Comparison of ENCODE assay signal across 25 cellular contexts in the genomic region with DNA sequence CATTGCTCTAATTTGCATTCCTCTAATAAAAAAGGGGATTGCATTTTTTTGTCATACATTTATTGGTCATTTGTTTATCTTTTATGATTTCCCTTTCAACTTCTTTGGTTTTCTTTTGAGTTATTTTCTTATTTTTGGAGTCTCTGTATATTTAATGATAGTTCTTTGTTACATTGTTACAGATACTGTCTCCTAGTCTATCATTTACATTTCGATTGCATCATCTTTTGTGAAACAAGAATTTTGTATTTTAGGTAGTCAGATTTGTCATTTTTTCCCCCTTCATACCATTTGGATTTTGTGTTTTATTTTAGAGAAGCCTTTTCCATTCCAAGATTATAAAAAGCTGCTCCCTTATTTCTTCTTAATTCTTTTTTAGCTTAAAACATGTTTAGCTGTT. TPM values are rescaled to one million over a fixed set of nuclear protein-coding genes. Genes with fewer than 3 reads are reported as not detected.
A peak's percentile ranks its signal among the peaks of the same experiment; 100 is the strongest.
DNase-seq lines count a peak whose midpoint lies in the region; ATAC-seq, FAIRE-seq and TF ChIP-seq lines count a peak whose summit lies in the region.
"Had no signal": no experiment of that assay in that cellular context is flagged by ENCODE, and none has a peak within 500 bp of the region (broad histone marks: within the 10 kb centered on the region; RNA-seq: fewer than 3 reads in every experiment).

No MANE protein-coding gene starts in this region.

- H3K27me3 ChIP-seq in K562 (ENCODE audit: control insufficient read depth in 2 of 2, insufficient read depth in 2 of 2, low read length in 2 of 2) (no peaks in the 10 kb centered on the region), testis (no peaks in the 10 kb centered on the region)
- H3K27me3 ChIP-seq: ascending aorta; BLaER1 treated with 17β-estradiol and CSF1 and Interleukin-3, amounts not matched to agents 10 nM and 100 nM; ovary; upper lobe of right lung had no signal

- no peaks in the 10 kb centered on the region for H3K9me3 Mint-ChIP-seq in activated naive CD4-positive, alpha-beta T cell treated with anti-CD3 and anti-CD28 coated beads for 36 hours
- H3K9me3 Mint-ChIP-seq in activated naive CD4-positive, alpha-beta T cell treated with anti-CD3 and anti-CD28 coated beads, Interleukin-2, amount 50 U/mL, for 72 hours, result no peaks in the 10 kb centered on the region
- H3K9me3 Mint-ChIP-seq: immature natural killer cell, natural killer cell, T-cell had no signal

- peak overlapping the region; percentile 51 for H3K27ac Mint-ChIP-seq in activated naive CD4-positive, alpha-beta T cell treated with anti-CD3 and anti-CD28 coated beads for 36 hours
- H3K27ac Mint-ChIP-seq in activated naive CD4-positive, alpha-beta T cell treated with anti-CD3 and anti-CD28 coated beads, Interleukin-2, amount 50 U/mL, for 72 hours, result no peak overlapping the region
- H3K27ac Mint-ChIP-seq: immature natural killer cell, natural killer cell, T-cell had no signal

- H3K4me1 ChIP-seq in K562 (replicated peaks in 1 of 2; ENCODE audit: control insufficient read depth in 2 of 2, insufficient read depth in 2 of 2, low read length in 2 of 2), result no peaks in the 10 kb centered on the region; a peak in 4 of 5 replicates
- H3K4me1 ChIP-seq in testis, result peaks cover 3% of the 10 kb centered on the region
- H3K4me1 ChIP-seq: upper lobe of right lung had no signal

- H3K27ac ChIP-seq in K562 (ENCODE audit: extremely low read depth, low read depth, low read length) (no peak overlapping the region), testis (peak overlapping the region; percentile 6 to 8)
- H3K27ac ChIP-seq: BLaER1 treated with 17β-estradiol and CSF1 and Interleukin-3, amounts not matched to agents 10 nM and 100 nM; ovary; upper lobe of right lung had no signal

- TF ChIP-seq RAD21 in K562 (CRISPR knock-in tag; conservative IDR thresholded peaks at IDR 0.05 in 1 of 2, IDR thresholded peaks at IDR 0.05 in 1 of 2), result no peak

- intact Hi-C loops in activated naive CD4-positive, alpha-beta T cell treated with anti-CD3 and anti-CD28 coated beads for 36 hours (cut with micrococcal nuclease), result no loop called here
- intact Hi-C loops in K562 (cut with micrococcal nuclease), result loop anchor here (5.0 kb wide), 1 partner anchor 34 kb away; no protein-coding TSS in a partner anchor
- intact Hi-C loops in testis (cut with DNase I; ENCODE audit: low total_unique reads), result no loop called here

- H3K36me3 Mint-ChIP-seq in activated naive CD4-positive, alpha-beta T cell treated with anti-CD3 and anti-CD28 coated beads for 36 hours (ENCODE audit: low read depth), result peaks cover 3% of the 10 kb centered on the region
- peaks cover 0 to 12% of the 10 kb centered on the region in 2 donors for H3K36me3 Mint-ChIP-seq in activated naive CD4-positive, alpha-beta T cell treated with anti-CD3 and anti-CD28 coated beads, Interleukin-2, amount 50 U/mL, for 72 hours
- H3K36me3 Mint-ChIP-seq: natural killer cell had no signal

- no peak overlapping the region for H2AFZ ChIP-seq in K562 (ENCODE audit: low read depth, low read length)

- no peak overlapping the region for H3K9ac ChIP-seq in K562 (ENCODE audit: insufficient read depth in 1 of 2, low read depth in 2 of 2, low read length in 2 of 2)
- H3K9ac ChIP-seq: BLaER1 treated with 17β-estradiol and CSF1 and Interleukin-3, amounts not matched to agents 10 nM and 100 nM had no signal

- H3K4me3 ChIP-seq in K562 (no peak overlapping the region), testis (no peak overlapping the region)
- H3K4me3 ChIP-seq: ascending aorta; BLaER1 treated with 17β-estradiol and CSF1 and Interleukin-3, amounts not matched to agents 10 nM and 100 nM; ovary; upper lobe of right lung had no signal

- peaks cover 45% of the 10 kb centered on the region for H3K4me1 Mint-ChIP-seq in activated naive CD4-positive, alpha-beta T cell treated with anti-CD3 and anti-CD28 coated beads for 36 hours (ENCODE audit: low read depth)

- FAIRE-seq in K562 (lab: Jason Lieb, UNC), result no peak

- no peaks in the 10 kb centered on the region for H3K9me1 ChIP-seq in K562 (ENCODE audit: control insufficient read depth, insufficient read depth, low read length)

- H3K4me3 Mint-ChIP-seq in activated naive CD4-positive, alpha-beta T cell treated with anti-CD3 and anti-CD28 coated beads for 36 hours, result no peak overlapping the region
- H3K4me3 Mint-ChIP-seq: immature natural killer cell, natural killer cell, T-cell had no signal

- TF ChIP-seq POLR2A in K562 (conservative IDR thresholded peaks at IDR 0.05) (no peak), testis (IDR thresholded peaks at IDR 0.05) (no peak)

- DNase-seq in activated naive CD4-positive, alpha-beta T cell treated with anti-CD3 and anti-CD28 coated beads for 36 hours, result no peak
- no peak for DNase-seq in activated naive CD4-positive, alpha-beta T cell treated with anti-CD3 and anti-CD28 coated beads, Interleukin-2, amount 50 U/mL, for 72 hours (ENCODE audit: low spot score in 2 of 2)
- peak; percentile 69 for DNase-seq in OCI-M1 (lab: John Stamatoyannopoulos, UW)
- no peak for DNase-seq in K562 (ENCODE audit: extremely low read depth in 1 of 4, low spot score in 3 of 4)
- DNase-seq in testis, result no peak
- DNase-seq in RPMI8226, result no peak
- no peak for DNase-seq in mucosa of gallbladder (ENCODE audit: low spot score)
- DNase-seq in foreskin melanocyte, result no peak
- DNase-seq: activated CD4-positive, alpha-beta T cell treated with anti-CD3 and anti-CD28 coated beads for 4 hours; activated gamma-delta T cell treated with Interleukin-2 at 50 U/mL for 16 hours; foreskin fibroblast; H7; immature natural killer cell; KBM-7; natural killer cell; NCI-H1694 treated with DMSO at 0.1 percent for 48 hours; NCI-H526 treated with DMSO at 0.1 percent for 48 hours; ovary; right cardiac atrium; T-cell; upper lobe of right lung had no signal

- ATAC-seq in activated naive CD4-positive, alpha-beta T cell treated with anti-CD3 and anti-CD28 coated beads, Interleukin-2, amount 50 U/mL, for 72 hours, result no peak
- ATAC-seq in K562, result peak; percentile 25; the same call in 1 of the 3 replicates
- ATAC-seq: left lobe of liver, natural killer cell, right cardiac atrium, Right ventricle myocardium inferior, T-cell, upper lobe of right lung had no signal

- no peaks in the 10 kb centered on the region for H3K79me2 ChIP-seq in K562 (ENCODE audit: control insufficient read depth, insufficient read depth, low read length)

- no peaks in the 10 kb centered on the region for H3K9me3 ChIP-seq in K562 (replicated peaks; ENCODE audit: control insufficient read depth, insufficient read depth, low read depth, low read length)
- H3K9me3 ChIP-seq in testis, result no peaks in the 10 kb centered on the region
- H3K9me3 ChIP-seq: ascending aorta, ovary, upper lobe of right lung had no signal

- CTCF ChIA-PET in activated naive CD4-positive, alpha-beta T cell treated with anti-CD3 and anti-CD28 coated beads for 36 hours (lab: Charles Lee), result interaction anchor here (1.8 kb wide), 1 partner anchor 44 kb away, joined by 3 read pairs; no protein-coding TSS in a partner anchor
- CTCF ChIA-PET in K562 (lab: Yijun Ruan, JAX; ENCODE audit: low intra/inter-chr PET ratio), result no interaction called here

- TF ChIP-seq EP300 in K562 (IDR thresholded peaks at IDR 0.05; ENCODE audit: low read length), result peak; percentile 21; the same call in 1 of the 2 replicates

- H3K4me2 ChIP-seq in K562 (ENCODE audit: insufficient read depth, low read length), result no peak overlapping the region

- WGBS in K562 (ENCODE audit: insufficient coverage, low coverage, missing lambda C conversion rate), result 28% methylated on average over 1 of the region's 1 CpG
- WGBS in testis, 2 donors, result 52 to 57% methylated on average over 1 of the region's 1 CpG

- H4K20me1 ChIP-seq in K562 (replicated peaks; ENCODE audit: control insufficient read depth, insufficient read depth, low read length), result no peaks in the 10 kb centered on the region; the same call in 1 of the 2 replicates

- no peak for TF ChIP-seq CTCF in K562 (IDR thresholded peaks at IDR 0.05 in 2 of 3, conservative IDR thresholded peaks at IDR 0.05 in 1 of 3; ENCODE audit: insufficient read depth in 2 of 3, low read depth in 1 of 3, low read length in 3 of 3)
- no peak for TF ChIP-seq CTCF in testis (IDR thresholded peaks at IDR 0.05)

- in situ Hi-C loops in K562 (cut with MboI), result no loop called here

- BruUV-seq in K562 (replicated peaks; lab: Mats Ljungman, UMichigan), result no TSS peak

- H3K27me3 Mint-ChIP-seq in activated naive CD4-positive, alpha-beta T cell treated with anti-CD3 and anti-CD28 coated beads for 36 hours (ENCODE audit: low read depth), result no peaks in the 10 kb centered on the region
- H3K27me3 Mint-ChIP-seq: T-cell had no signal

- no peaks in the 10 kb centered on the region for H3K36me3 ChIP-seq in K562 (ENCODE audit: control insufficient read depth, insufficient read depth, low read length)
- no peaks in the 10 kb centered on the region for H3K36me3 ChIP-seq in testis (ENCODE audit: low read depth, missing control alignments)
- H3K36me3 ChIP-seq: ascending aorta, ovary, upper lobe of right lung had no signal

- POLR2A ChIA-PET in K562 (lab: Yijun Ruan, JAX), result interaction anchor here (1.2 kb wide), 2 partner anchors 10 to 103 kb away, joined by 4 read pairs; a partner anchor contains a TSS

RNA-seq across cellular contexts. Expression of a gene that starts 37.1 kb away (rescaled TPM):
- total RNA-seq in activated naive CD4-positive, alpha-beta T cell treated with anti-CD3 and anti-CD28 coated beads for 36 hours, result 10 to 100 TPM; 11.0 to 14.6 TPM
- total RNA-seq in activated naive CD4-positive, alpha-beta T cell treated with anti-CD3 and anti-CD28 coated beads, Interleukin-2, amount 50 U/mL, for 72 hours, result 10 to 100 TPM in 1 of 2 donors, 1 to 10 TPM in 1; 9.8 to 19.9 TPM
- 50.4 and 67.3 TPM in 2 replicates for total RNA-seq in K562 (2011; cell fraction: chromatin; rRNA removed; ENCODE audit: low replicate concordance)
- 12.7 and 16.2 TPM in 2 replicates for total RNA-seq in K562 (2011; cell fraction: nucleolus; rRNA removed)
- 27.6 and 33.9 TPM in 2 replicates for total RNA-seq in K562 (2011; cell fraction: nucleoplasm; rRNA removed)
- total RNA-seq in K562 (2014; rRNA removed), result 9.4 and 10.4 TPM in 2 replicates
- 15.5 and 18.0 TPM in 2 replicates for total RNA-seq in K562 (2014; rRNA removed; fragmentation: Illumina TruSeq; extraction: Trizol)
- 12.7 and 14.4 TPM in 2 replicates for total RNA-seq in K562 (2015; rRNA removed; fragmentation: Illumina TruSeq; extraction: Trizol)
- 12.6 and 14.4 TPM in 2 replicates for total RNA-seq in K562 (2021)
- polyA plus RNA-seq in K562 (2011; rRNA removed), result 21.9 and 23.4 TPM in 2 replicates
- 2.3 and 9.1 TPM in 2 replicates for polyA plus RNA-seq in K562 (2011; cell fraction: cytosol; rRNA removed)
- polyA plus RNA-seq in K562 (2011; cell fraction: nucleus; rRNA removed), result 13.5 and 17.9 TPM in 2 replicates
- 6.5 and 10.3 TPM in 2 replicates for polyA plus RNA-seq in K562 (2012)
- polyA plus RNA-seq in K562 (2014; fragmentation: Illumina TruSeq; extraction: Trizol), result 10.4 and 13.3 TPM in 2 replicates
- polyA plus RNA-seq in K562 (2014; fragmentation: Nextera tagmentation; extraction: Ambion mirVana), result 1 to 10 TPM; 2.5 TPM
- 9.5 and 9.6 TPM in 2 replicates for polyA plus RNA-seq in K562 (2014; rRNA removed)
- 57.4 and 75.6 TPM in 2 replicates for polyA minus RNA-seq in K562 (2011; rRNA and poly(A)+ RNA removed)
- 14.9 and 15.0 TPM in 2 replicates for polyA minus RNA-seq in K562 (2011; cell fraction: cytosol; rRNA and poly(A)+ RNA removed)
- 11.8 and 26.8 TPM in 2 replicates for polyA minus RNA-seq in K562 (2011; cell fraction: nucleus; rRNA and poly(A)+ RNA removed)
- 10 to 100 TPM; 45.0 to 50.5 TPM for total RNA-seq in testis
- polyA plus RNA-seq in testis (ENCODE audit: insufficient read depth, low read depth, low replicate concordance), result 20.2 TPM
- 18.8 TPM for total RNA-seq in mucosa of gallbladder

RNA-seq across cellular contexts. Expression of a gene that starts 42.7 kb away (rescaled TPM):
- 10 to 100 TPM; 38.4 to 43.6 TPM for total RNA-seq in activated naive CD4-positive, alpha-beta T cell treated with anti-CD3 and anti-CD28 coated beads for 36 hours
- total RNA-seq in activated naive CD4-positive, alpha-beta T cell treated with anti-CD3 and anti-CD28 coated beads, Interleukin-2, amount 50 U/mL, for 72 hours, result 10 to 100 TPM; 27.6 to 42.2 TPM
- total RNA-seq in K562 (2011; cell fraction: chromatin; rRNA removed; ENCODE audit: low replicate concordance), result 13.8 and 79.1 TPM in 2 replicates
- 7.0 and 11.4 TPM in 2 replicates for total RNA-seq in K562 (2011; cell fraction: nucleolus; rRNA removed)
- total RNA-seq in K562 (2011; cell fraction: nucleoplasm; rRNA removed), result 19.9 and 32.4 TPM in 2 replicates
- 19.9 and 22.0 TPM in 2 replicates for total RNA-seq in K562 (2014; rRNA removed)
- 57.7 and 68.7 TPM in 2 replicates for total RNA-seq in K562 (2014; rRNA removed; fragmentation: Illumina TruSeq; extraction: Trizol)
- 51.3 and 57.5 TPM in 2 replicates for total RNA-seq in K562 (2015; rRNA removed; fragmentation: Illumina TruSeq; extraction: Trizol)
- 42.7 and 44.6 TPM in 2 replicates for total RNA-seq in K562 (2021)
- polyA plus RNA-seq in K562 (2011; rRNA removed), result 48.0 and 57.8 TPM in 2 replicates
- 9.1 and 19.2 TPM in 2 replicates for polyA plus RNA-seq in K562 (2011; cell fraction: cytosol; rRNA removed)
- 14.3 and 16.2 TPM in 2 replicates for polyA plus RNA-seq in K562 (2011; cell fraction: nucleus; rRNA removed)
- 23.9 and 27.7 TPM in 2 replicates for polyA plus RNA-seq in K562 (2012)
- polyA plus RNA-seq in K562 (2014; fragmentation: Illumina TruSeq; extraction: Trizol), result 35.7 and 44.4 TPM in 2 replicates
- 10 to 100 TPM; 17.3 to 42.7 TPM for polyA plus RNA-seq in K562 (2014; fragmentation: Nextera tagmentation; extraction: Ambion mirVana)
- polyA plus RNA-seq in K562 (2014; rRNA removed), result 21.3 and 24.6 TPM in 2 replicates
- polyA minus RNA-seq in K562 (2011; rRNA and poly(A)+ RNA removed), result 82.2 and 111 TPM in 2 replicates
- 22.3 and 34.3 TPM in 2 replicates for polyA minus RNA-seq in K562 (2011; cell fraction: cytosol; rRNA and poly(A)+ RNA removed)
- 14.9 and 27.8 TPM in 2 replicates for polyA minus RNA-seq in K562 (2011; cell fraction: nucleus; rRNA and poly(A)+ RNA removed)
- 10 to 100 TPM; 49.4 to 54.5 TPM for total RNA-seq in testis
- 59.7 TPM for polyA plus RNA-seq in testis (ENCODE audit: insufficient read depth, low read depth, low replicate concordance)
- 32.9 TPM for total RNA-seq in mucosa of gallbladder
